In genomic region chr17:2064511-2064910, GRCh38 we compare ENCODE assay signal across 2 cellular contexts.
TF ChIP-seq lines count a peak whose summit lies in the region.

No MANE protein-coding gene starts in this region.

TF ChIP-seq in H1, 55 proteins besides CTCF, POLR2A, EP300 and RAD21:
- no peak for TF ChIP-seq POLR2AphosphoS5 (IDR thresholded peaks at IDR 0.05; ENCODE audit: low read depth, low read length)

TF ChIP-seq in SK-N-SH treated with all-trans-retinoic acid at 6 μM for 48 hours, 23 proteins besides CTCF, POLR2A, EP300 and RAD21:
- no peak for TF ChIP-seq TCF4 (CRISPR knock-in tag; IDR thresholded peaks at IDR 0.05; ENCODE audit: borderline replicate concordance)
- TF ChIP-seq ESRRG (CRISPR knock-in tag; IDR thresholded peaks at IDR 0.05): no peak
- TF ChIP-seq RARB (CRISPR knock-in tag; IDR thresholded peaks at IDR 0.05): no peak
- TF ChIP-seq SNAI2 (CRISPR knock-in tag; IDR thresholded peaks at IDR 0.05): no peak
- TF ChIP-seq ZNF70 (CRISPR knock-in tag; IDR thresholded peaks at IDR 0.05): no peak
- TF ChIP-seq ZFP30 (CRISPR knock-in tag; IDR thresholded peaks at IDR 0.05): no peak
TF ChIP-seq in SK-N-SH treated with all-trans-retinoic acid at 6 μM for 48 hours: peak in this region for 0.
